ENCODE assay signal across 8 cellular contexts in the genomic region with DNA sequence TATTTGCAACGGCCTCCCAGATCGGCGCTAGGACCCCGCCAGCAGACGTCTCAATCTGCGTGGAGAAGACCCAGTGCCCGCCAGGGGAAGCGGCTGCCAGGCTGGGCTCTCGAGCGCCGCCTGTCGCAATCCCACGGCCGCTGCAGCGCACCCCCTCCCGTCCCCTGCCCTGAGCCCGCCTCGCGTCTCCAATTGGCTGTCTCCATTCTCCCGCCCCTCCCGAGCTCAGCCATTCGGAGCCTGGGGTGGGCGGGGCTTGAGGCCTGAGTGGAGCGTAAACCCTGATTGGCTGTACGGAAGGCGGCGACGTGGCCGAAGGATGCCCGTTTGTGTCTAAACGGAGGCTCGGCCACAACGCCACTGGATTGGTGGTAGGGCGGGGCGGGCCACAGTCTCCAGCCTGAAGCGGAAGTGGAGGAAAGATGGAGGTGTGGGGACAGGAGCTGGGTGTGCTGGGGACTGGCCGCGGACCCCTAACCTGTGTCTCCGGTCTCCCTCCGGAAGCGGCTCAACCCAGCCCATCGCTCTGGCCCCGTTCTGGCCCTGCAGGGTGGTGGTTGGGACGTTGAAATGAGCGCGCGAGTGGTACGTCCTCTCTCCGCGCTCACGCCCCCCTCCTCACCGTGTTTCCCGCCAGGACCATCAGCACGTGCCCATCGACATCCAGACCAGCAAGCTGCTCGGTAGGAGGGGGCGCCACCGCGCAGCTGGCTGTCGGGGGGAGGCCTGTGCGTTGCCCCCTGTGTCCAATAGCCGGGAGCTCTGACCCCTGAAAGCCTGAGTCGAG. TPM values are rescaled to one million over a fixed set of nuclear protein-coding genes. Genes with fewer than 3 reads are reported as not detected.
DNase-seq lines count a peak whose midpoint lies in the region; ATAC-seq, FAIRE-seq and TF ChIP-seq lines count a peak whose summit lies in the region.

A gene with protein sequence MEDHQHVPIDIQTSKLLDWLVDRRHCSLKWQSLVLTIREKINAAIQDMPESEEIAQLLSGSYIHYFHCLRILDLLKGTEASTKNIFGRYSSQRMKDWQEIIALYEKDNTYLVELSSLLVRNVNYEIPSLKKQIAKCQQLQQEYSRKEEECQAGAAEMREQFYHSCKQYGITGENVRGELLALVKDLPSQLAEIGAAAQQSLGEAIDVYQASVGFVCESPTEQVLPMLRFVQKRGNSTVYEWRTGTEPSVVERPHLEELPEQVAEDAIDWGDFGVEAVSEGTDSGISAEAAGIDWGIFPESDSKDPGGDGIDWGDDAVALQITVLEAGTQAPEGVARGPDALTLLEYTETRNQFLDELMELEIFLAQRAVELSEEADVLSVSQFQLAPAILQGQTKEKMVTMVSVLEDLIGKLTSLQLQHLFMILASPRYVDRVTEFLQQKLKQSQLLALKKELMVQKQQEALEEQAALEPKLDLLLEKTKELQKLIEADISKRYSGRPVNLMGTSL (plus strand): TSS at position 389 of the 787 bp plus-strand sequence. CDS start 34 bp downstream, at position 423.

- peak within 1 kb of the TSS; percentile 97 for H3K4me3 Mint-ChIP-seq in chondrocyte (ENCODE audit: unreplicated experiment)

- ATAC-seq in GM19035 (IDR thresholded peaks at IDR 0.05; ENCODE audit: unreplicated experiment) (peak; percentile 96), HG03378 (IDR thresholded peaks at IDR 0.05; ENCODE audit: unreplicated experiment) (peak; percentile 90)

- peak within 1 kb of the TSS; percentile 51 to 92 for H3K27ac ChIP-seq in kidney (ENCODE audit: low read depth in 2 of 2, low read length in 2 of 2)

- peak; percentile 98 for FAIRE-seq in kidney (lab: Jason Lieb, UNC)

- DNase-seq in AG20443 (ENCODE audit: low spot score) (peak; percentile 98), NCI-H460 (ENCODE audit: extremely low read depth, low read depth) (peak; percentile 99), chondrocyte (ENCODE audit: low spot score) (peak; percentile 100), kidney (peak; percentile 100)
- peak; percentile 96 for DNase-seq in activated CD4-positive, alpha-beta T cell treated with anti-CD3 and anti-CD28 coated beads for 1 hour
- peak; percentile 99 to 100 for DNase-seq in stimulated activated CD4-positive, alpha-beta T cell treated with anti-CD3 and anti-CD28 coated beads, Interleukin-15, amount 100 ng/mL, for 48 hours (ENCODE audit: low read depth in 2 of 2)

- H3K36me3 ChIP-seq in kidney (ENCODE audit: control insufficient read depth in 1 of 2, insufficient read depth in 2 of 2, low read length in 2 of 2), result peaks cover 14 to 19% of the 10 kb centered on the region in 2 donors

- peak; percentile 91 for TF ChIP-seq CTCF in chondrocyte (IDR thresholded peaks at IDR 0.05)
- peak; percentile 99 for TF ChIP-seq CTCF in kidney (IDR thresholded peaks at IDR 0.05; ENCODE audit: borderline replicate concordance, extremely low read depth, insufficient read depth)

- H3K4me3 ChIP-seq in kidney (ENCODE audit: low read length in 2 of 2), result peak within 1 kb of the TSS; percentile 83 to 92

- intact Hi-C loops in kidney (cut with DNase I), result no loop called here

- H3K36me3 Mint-ChIP-seq in chondrocyte (ENCODE audit: low read depth), result peaks cover 14% of the 10 kb centered on the region

- peaks cover 30% of the 10 kb centered on the region for H3K4me1 Mint-ChIP-seq in chondrocyte (ENCODE audit: low read depth)

- H3K27ac Mint-ChIP-seq in chondrocyte (ENCODE audit: unreplicated experiment), result peak within 1 kb of the TSS; percentile 95

- no peaks in the 10 kb centered on the region for H3K27me3 Mint-ChIP-seq in chondrocyte (ENCODE audit: low read depth)

- no peaks in the 10 kb centered on the region for H3K9me3 Mint-ChIP-seq in chondrocyte (ENCODE audit: low read depth)

- H3K9me3 ChIP-seq in kidney (ENCODE audit: control insufficient read depth in 1 of 2, low read length in 2 of 2), result no peaks in the 10 kb centered on the region

- peak within 1 kb of the TSS; percentile 86 to 96 for H3K9ac ChIP-seq in kidney (ENCODE audit: low read length in 2 of 2)

- peaks cover 5 to 10% of the 10 kb centered on the region in 2 donors for H3K4me1 ChIP-seq in kidney (ENCODE audit: control insufficient read depth in 1 of 2, insufficient read depth in 1 of 2, low read depth in 1 of 2, low read length in 2 of 2)

RNA-seq across cellular contexts. Expression of the gene that starts here (rescaled TPM):
- total RNA-seq in NCI-H460 (2014; rRNA removed; shearing (Covaris generic)), result 46.6 and 75.2 TPM in 2 replicates
- polyA plus RNA-seq in NCI-H460 (2014; cell fraction: nucleus; rRNA removed), result 558 and 587 TPM in 2 replicates
- 99.2 to 123 TPM (median 105 TPM) in 3 replicates for total RNA-seq in chondrocyte
- total RNA-seq in kidney, result 208 TPM
- polyA plus RNA-seq in kidney (ENCODE audit: insufficient read depth, low read depth, low replicate concordance), result 140 TPM

Comparison
In these comparisons a context has a peak if more than half of its experiments do, and no peak if none do; other contexts are left out.
1. Peak in every context shown above with its lines: DNase-seq, ATAC-seq, H3K4me3 ChIP-seq and H3K27ac ChIP-seq.